ENCODE assay signal across 9 cellular contexts in the genomic region with DNA sequence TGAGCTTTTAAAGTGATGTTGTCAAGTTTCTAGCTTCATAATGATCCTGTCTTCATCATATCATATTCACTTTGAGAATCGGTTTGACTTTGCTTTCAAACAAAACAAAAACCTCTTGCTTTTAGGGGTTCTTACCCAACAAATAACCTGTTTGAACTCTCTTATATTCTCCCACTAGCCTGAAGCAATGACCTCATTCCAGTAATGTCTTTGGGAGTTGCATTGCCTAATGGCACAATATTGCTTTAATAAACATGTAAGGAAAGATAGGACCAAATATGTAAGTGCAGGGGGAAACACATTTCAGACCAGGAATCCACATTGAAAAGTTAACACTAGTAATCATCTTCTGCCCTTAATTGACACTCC. TPM values are rescaled to one million over a fixed set of nuclear protein-coding genes. Genes with fewer than 3 reads are reported as not detected.
DNase-seq lines count a peak whose midpoint lies in the region; ATAC-seq lines count a peak whose summit lies in the region.
"Had no signal": no experiment of that assay in that cellular context is flagged by ENCODE, and none has a peak within 500 bp of the region (broad histone marks: within the 10 kb centered on the region; RNA-seq: fewer than 3 reads in every experiment).

No MANE protein-coding gene starts in this region.

- H3K9me3 Mint-ChIP-seq in activated T-cell treated with anti-CD3 and anti-CD28 coated beads, Interleukin-2, amount 50 U/mL, for 24 hours: no peaks in the 10 kb centered on the region
- no peaks in the 10 kb centered on the region for H3K9me3 Mint-ChIP-seq in activated naive CD8-positive, alpha-beta T cell treated with anti-CD3 and anti-CD28 coated beads for 36 hours

- H3K36me3 ChIP-seq in thymus (ENCODE audit: control insufficient read depth, insufficient read depth): no peaks in the 10 kb centered on the region
- H3K36me3 ChIP-seq in neuronal stem cell (replicated peaks in 1 of 2; ENCODE audit: control insufficient read depth in 2 of 2, insufficient read depth in 2 of 2, low read length in 2 of 2): no peaks in the 10 kb centered on the region

- no peak overlapping the region for H2AFZ ChIP-seq in neuronal stem cell (ENCODE audit: low read length)

- no peak overlapping the region for H3K23ac ChIP-seq in neuronal stem cell (ENCODE audit: low read depth, low read length, poor library complexity)

- H3K4me3 ChIP-seq in thymus (ENCODE audit: low read length) (peak overlapping the region; percentile 70), neuronal stem cell (ENCODE audit: low read length in 2 of 2) (no peak overlapping the region)

- H2BK15ac ChIP-seq in neuronal stem cell (ENCODE audit: low read length): no peak overlapping the region

- H2BK5ac ChIP-seq in neuronal stem cell (ENCODE audit: low read length): no peak overlapping the region

- no peak overlapping the region for H3K9ac ChIP-seq in neuronal stem cell (ENCODE audit: low read depth, low read length, poor library complexity)
- H3K9ac ChIP-seq: KMS-11 had no signal

- no peak overlapping the region for H4K91ac ChIP-seq in neuronal stem cell (ENCODE audit: low read depth, low read length, poor library complexity)

- H3K14ac ChIP-seq in neuronal stem cell (ENCODE audit: low read length): no peak overlapping the region

- DNase-seq in activated T-cell treated with anti-CD3 and anti-CD28 coated beads, Interleukin-2, amount 50 U/mL, for 24 hours: no peak
- no peak for DNase-seq in activated T-cell treated with anti-CD3 and anti-CD28 coated beads, Interleukin-2, amount 50 U/mL, for 1 hour
- DNase-seq in activated naive CD8-positive, alpha-beta T cell treated with anti-CD3 and anti-CD28 coated beads for 36 hours: no peak
- peak; percentile 80 for DNase-seq in iris pigment epithelial cell (ENCODE audit: low read depth)
- DNase-seq in neuronal stem cell (ENCODE audit: low spot score): no peak

- H3K4me1 Mint-ChIP-seq in activated T-cell treated with anti-CD3 and anti-CD28 coated beads, Interleukin-2, amount 50 U/mL, for 24 hours (ENCODE audit: low read depth): peaks cover 58% of the 10 kb centered on the region
- peaks cover 39% of the 10 kb centered on the region for H3K4me1 Mint-ChIP-seq in activated naive CD8-positive, alpha-beta T cell treated with anti-CD3 and anti-CD28 coated beads for 36 hours

- ATAC-seq in GM21576 (IDR thresholded peaks at IDR 0.05; ENCODE audit: unreplicated experiment): no peak
- ATAC-seq in activated CD4-positive, CD25-positive, alpha-beta regulatory T cell treated with anti-CD3 and anti-CD28 coated beads, Interleukin-2, amount 50 U/mL, for 24 hours: no peak

- H3K4me1 ChIP-seq in thymus (ENCODE audit: control insufficient read depth, insufficient read depth, low read length) (peaks cover 7% of the 10 kb centered on the region), neuronal stem cell (ENCODE audit: control insufficient read depth in 2 of 2, insufficient read depth in 1 of 2, low read depth in 1 of 2, low read length in 2 of 2) (peaks cover 0 to 5% of the 10 kb centered on the region in 2 donors)

- no peaks in the 10 kb centered on the region for H3K9me3 ChIP-seq in thymus (ENCODE audit: control insufficient read depth)
- H3K9me3 ChIP-seq in neuronal stem cell (replicated peaks in 1 of 2; ENCODE audit: control insufficient read depth in 2 of 2, insufficient read depth in 1 of 2, low read depth in 1 of 2, low read length in 2 of 2): peaks cover 0 to 7% of the 10 kb centered on the region in 2 donors

- H2BK120ac ChIP-seq in neuronal stem cell (ENCODE audit: low read depth, low read length): no peak overlapping the region

- no peaks in the 10 kb centered on the region for H3K27me3 Mint-ChIP-seq in activated T-cell treated with anti-CD3 and anti-CD28 coated beads, Interleukin-2, amount 50 U/mL, for 24 hours
- no peaks in the 10 kb centered on the region for H3K27me3 Mint-ChIP-seq in activated naive CD8-positive, alpha-beta T cell treated with anti-CD3 and anti-CD28 coated beads for 36 hours

- no peak overlapping the region for H3K18ac ChIP-seq in neuronal stem cell (ENCODE audit: low read length)

- no peak overlapping the region for H3K27ac ChIP-seq in thymus (ENCODE audit: low read depth)
- no peak overlapping the region for H3K27ac ChIP-seq in neuronal stem cell (replicated peaks; ENCODE audit: low read length)
- H3K27ac ChIP-seq: KMS-11 had no signal

- peaks cover 2% of the 10 kb centered on the region for H3K79me1 ChIP-seq in neuronal stem cell (ENCODE audit: low read depth, low read length)

- H3K4me3 Mint-ChIP-seq in activated T-cell treated with anti-CD3 and anti-CD28 coated beads, Interleukin-2, amount 50 U/mL, for 24 hours: peak overlapping the region; percentile 95
- H3K4me3 Mint-ChIP-seq in activated naive CD8-positive, alpha-beta T cell treated with anti-CD3 and anti-CD28 coated beads for 36 hours: peak overlapping the region; percentile 99

- no peak overlapping the region for H2AK5ac ChIP-seq in neuronal stem cell (ENCODE audit: low read depth, low read length)

- H3K27me3 ChIP-seq in thymus (ENCODE audit: control insufficient read depth, insufficient read depth) (no peaks in the 10 kb centered on the region), neuronal stem cell (ENCODE audit: control insufficient read depth in 3 of 3, insufficient read depth in 3 of 3, low read depth in 1 of 3, low read length in 3 of 3) (peaks cover 0 to 9% (median 0%) of the 10 kb centered on the region in 3 experiments)

- peak overlapping the region; percentile 96 for H3K27ac Mint-ChIP-seq in activated T-cell treated with anti-CD3 and anti-CD28 coated beads, Interleukin-2, amount 50 U/mL, for 24 hours
- H3K27ac Mint-ChIP-seq in activated naive CD8-positive, alpha-beta T cell treated with anti-CD3 and anti-CD28 coated beads for 36 hours: peak overlapping the region; percentile 97

- WGBS in thymus: 49% methylated on average over 1 of the region's 1 CpG
- no CpG with 5 or more reads among the region's 1 CpG for WGBS in neuronal stem cell (ENCODE audit: extremely low coverage in 2 of 2, insufficient read length in 2 of 2, insufficient replicate concordance in 1 of 2), 2 donors

- no peak overlapping the region for H3K4me2 ChIP-seq in neuronal stem cell (ENCODE audit: insufficient read depth, low read length, poor library complexity, severe bottlenecking)
- H3K4me2 ChIP-seq: KMS-11 had no signal

- no peak overlapping the region for H4K8ac ChIP-seq in neuronal stem cell (ENCODE audit: low read depth, low read length)

- H3K36me3 Mint-ChIP-seq in activated T-cell treated with anti-CD3 and anti-CD28 coated beads, Interleukin-2, amount 50 U/mL, for 24 hours (ENCODE audit: low read depth): peaks cover 17% of the 10 kb centered on the region
- H3K36me3 Mint-ChIP-seq in activated naive CD8-positive, alpha-beta T cell treated with anti-CD3 and anti-CD28 coated beads for 36 hours: peaks cover 16% of the 10 kb centered on the region

- H3K4ac ChIP-seq in neuronal stem cell (ENCODE audit: low read length): no peak overlapping the region

- no peak overlapping the region for H2BK12ac ChIP-seq in neuronal stem cell (ENCODE audit: low read length)

RNA-seq across cellular contexts. Expression of a gene that starts 27.6 kb away (rescaled TPM):
- total RNA-seq in activated naive CD8-positive, alpha-beta T cell treated with anti-CD3 and anti-CD28 coated beads for 36 hours: 100 to 1,000 TPM; 160 to 175 TPM
- polyA plus RNA-seq in thymus: 24.5 TPM
- 108 TPM for polyA plus RNA-seq in neuronal stem cell (2013, experiment 1 of 2)
- 110 TPM for polyA plus RNA-seq in neuronal stem cell (2013, experiment 2 of 2)

RNA-seq across cellular contexts. Expression of a gene that starts 27.8 kb away (rescaled TPM):
- 1 to 10 TPM; 2.7 to 2.8 TPM for total RNA-seq in activated naive CD8-positive, alpha-beta T cell treated with anti-CD3 and anti-CD28 coated beads for 36 hours
- polyA plus RNA-seq in thymus: 2.2 TPM
- polyA plus RNA-seq in neuronal stem cell (2013, experiment 1 of 2): 7.3 TPM
- polyA plus RNA-seq in neuronal stem cell (2013, experiment 2 of 2): 6.9 TPM

RNA-seq across cellular contexts. Expression of a gene that starts 38.3 kb away (rescaled TPM):
- not detected for total RNA-seq in activated naive CD8-positive, alpha-beta T cell treated with anti-CD3 and anti-CD28 coated beads for 36 hours
- polyA plus RNA-seq in thymus: 0.09 TPM
- not detected for polyA plus RNA-seq in neuronal stem cell (2013, experiment 1 of 2)
- polyA plus RNA-seq in neuronal stem cell (2013, experiment 2 of 2): not detected
